In genomic region chr16:49860593-49860992, GRCh38 we compare ENCODE assay signal across 23 cellular contexts. TPM values are rescaled to one million over a fixed set of nuclear protein-coding genes. Genes with fewer than 3 reads are reported as not detected.
A peak's percentile ranks its signal among the peaks of the same experiment; 100 is the strongest.
DNase-seq lines count a peak whose midpoint lies in the region; TF ChIP-seq lines count a peak whose summit lies in the region.
"Had no signal": no experiment of that assay in that cellular context is flagged by ENCODE, and none has a peak within 500 bp of the region (broad histone marks: within the 10 kb centered on the region; RNA-seq: fewer than 3 reads in every experiment).

No MANE protein-coding gene starts in this region.

- H3K79me2 ChIP-seq in mesendoderm (ENCODE audit: control insufficient read depth, insufficient read depth, low read length) (no peaks in the 10 kb centered on the region), neural progenitor cell (ENCODE audit: low read depth) (peaks cover 12% of the 10 kb centered on the region)

- H4K20me1 ChIP-seq in neural progenitor cell (ENCODE audit: low read depth): no peaks in the 10 kb centered on the region

- H2BK120ac ChIP-seq in mesendoderm (ENCODE audit: low read depth, low read length): no peak overlapping the region

- no peak overlapping the region for H3K4me3 ChIP-seq in mesendoderm (ENCODE audit: low read length)
- H3K4me3 ChIP-seq in neural progenitor cell: no peak overlapping the region
- H3K4me3 ChIP-seq: BLaER1 treated with 17β-estradiol and CSF1 and Interleukin-3, amounts not matched to agents 10 nM and 100 nM; GM12878; GM23248 had no signal

- no peak overlapping the region for H2AFZ ChIP-seq in neural progenitor cell (replicated peaks)
- H2AFZ ChIP-seq: GM23248 had no signal

- no peak overlapping the region for H4K8ac ChIP-seq in mesendoderm (ENCODE audit: low read depth, low read length)

- peaks cover 45% of the 10 kb centered on the region for H3F3A ChIP-seq in neural progenitor cell (ENCODE audit: low read depth)

- no peaks in the 10 kb centered on the region for H3K79me1 ChIP-seq in mesendoderm (ENCODE audit: low read length)

- no peaks in the 10 kb centered on the region for H3K9me3 ChIP-seq in neural progenitor cell (ENCODE audit: low read depth)
- H3K9me3 ChIP-seq: BE2C; BLaER1 treated with 17β-estradiol and CSF1 and Interleukin-3, amounts not matched to agents 10 nM and 100 nM had no signal

- peak overlapping the region; percentile 15 for H3K56ac ChIP-seq in mesendoderm (ENCODE audit: low read length)

- H3K4me2 ChIP-seq in mesendoderm (ENCODE audit: low read length) (no peak overlapping the region), neural progenitor cell (no peak overlapping the region)

- DNase-seq in NCI-H1105 treated with DMSO at 0.1 percent for 48 hours (lab: John Stamatoyannopoulos, UW): peak; percentile 16
- DNase-seq in NCI-H1105 (lab: John Stamatoyannopoulos, UW): no peak
- no peak for DNase-seq in mesendoderm
- DNase-seq in neural progenitor cell (ENCODE audit: low spot score): no peak
- DNase-seq in ureter (ENCODE audit: low spot score): no peak
- DNase-seq in NCI-H82 treated with DMSO at 0.1 percent for 48 hours (lab: John Stamatoyannopoulos, UW; ENCODE audit: unreplicated experiment): no peak
- DNase-seq: ACHN; AML-193; BE2C; CD4-positive, alpha-beta T cell; CD8-positive, alpha-beta memory T cell; DMS 273 treated with DMSO at 0.1 percent for 48 hours; DMS79; EL; GDM1; GM23248; H7; HCEC 1CT; HFFc6 had no signal

- peak overlapping the region; percentile 12 for H3K27ac Mint-ChIP-seq in neural progenitor cell
- H3K27ac Mint-ChIP-seq: CD4-positive, alpha-beta T cell; HFFc6 had no signal

- no peak overlapping the region for H2BK15ac ChIP-seq in mesendoderm (replicated peaks; ENCODE audit: low read depth)

- no peak overlapping the region for H2BK5ac ChIP-seq in mesendoderm (ENCODE audit: low read length)

- H3K23ac ChIP-seq in mesendoderm (ENCODE audit: low read length): no peak overlapping the region

- no peaks in the 10 kb centered on the region for H3K36me3 Mint-ChIP-seq in neural progenitor cell
- H3K36me3 Mint-ChIP-seq: CD8-positive, alpha-beta memory T cell had no signal

- H2AK5ac ChIP-seq in mesendoderm (ENCODE audit: low read length): no peak overlapping the region

- H3K9ac ChIP-seq in mesendoderm (ENCODE audit: low read length) (no peak overlapping the region), neural progenitor cell (no peak overlapping the region)
- H3K9ac ChIP-seq: BLaER1 treated with 17β-estradiol and CSF1 and Interleukin-3, amounts not matched to agents 10 nM and 100 nM; GM23248 had no signal

- no peaks in the 10 kb centered on the region for H3K4me1 ChIP-seq in mesendoderm (ENCODE audit: control insufficient read depth, low read depth, low read length)
- peaks cover 25% of the 10 kb centered on the region for H3K4me1 ChIP-seq in neural progenitor cell
- H3K4me1 ChIP-seq: BE2C had no signal

- H3K4me1 Mint-ChIP-seq in neural progenitor cell: peaks cover 34% of the 10 kb centered on the region

- no peak overlapping the region for H3K4me3 Mint-ChIP-seq in neural progenitor cell
- H3K4me3 Mint-ChIP-seq: CD4-positive, alpha-beta T cell; HFFc6 had no signal

- H3K27ac ChIP-seq in mesendoderm (ENCODE audit: low read depth, low read length): no peak overlapping the region
- H3K27ac ChIP-seq in neural progenitor cell: no peak overlapping the region
- H3K27ac ChIP-seq: 22Rv1; BLaER1 treated with 17β-estradiol and CSF1 and Interleukin-3, amounts not matched to agents 10 nM and 100 nM; GM23248 had no signal

- no peak overlapping the region for H4K5ac ChIP-seq in mesendoderm (ENCODE audit: low read length)

- peaks cover 9% of the 10 kb centered on the region for H3K27me3 Mint-ChIP-seq in neural progenitor cell (ENCODE audit: insufficient read depth, low read depth)

- no peak overlapping the region for H3K18ac ChIP-seq in mesendoderm (ENCODE audit: low read length)

- H3K9me3 Mint-ChIP-seq in neural progenitor cell: no peaks in the 10 kb centered on the region
- H3K9me3 Mint-ChIP-seq: CD4-positive, alpha-beta T cell; CD8-positive, alpha-beta memory T cell; HFFc6 had no signal

- no peak overlapping the region for H3K4ac ChIP-seq in mesendoderm (ENCODE audit: low read depth, low read length)

- H3K36me3 ChIP-seq in mesendoderm (ENCODE audit: control insufficient read depth, insufficient read depth, low read length) (no peaks in the 10 kb centered on the region), neural progenitor cell (no peaks in the 10 kb centered on the region)
- H3K36me3 ChIP-seq: BE2C; BLaER1 treated with 17β-estradiol and CSF1 and Interleukin-3, amounts not matched to agents 10 nM and 100 nM had no signal

- no peaks in the 10 kb centered on the region for H3K27me3 ChIP-seq in mesendoderm (ENCODE audit: insufficient read depth, low read length, poor library complexity)
- H3K27me3 ChIP-seq in neural progenitor cell: peaks cover 51% of the 10 kb centered on the region
- H3K27me3 ChIP-seq: BE2C had no signal

- TF ChIP-seq CTCF in neural progenitor cell (IDR thresholded peaks at IDR 0.05): no peak

- WGBS in mesendoderm (ENCODE audit: extremely low coverage, insufficient coverage, low lambda C conversion rate): no CpG with 5 or more reads among the region's 2 CpGs

RNA-seq across cellular contexts. Expression of gene ZNF423, which starts 4.7 kb away (rescaled TPM):
- polyA plus RNA-seq in mesendoderm (2013, experiment 1 of 2): 26.3 TPM
- 27.6 TPM for polyA plus RNA-seq in mesendoderm (2013, experiment 2 of 2)
- 21.9 and 42.3 TPM in 2 replicates for total RNA-seq in neural progenitor cell (ENCODE audit: low replicate concordance)
- total RNA-seq in ureter: 15.7 TPM
- total RNA-seq: CD4-positive, alpha-beta T cell; CD8-positive, alpha-beta memory T cell; HFFc6 had no signal
- polyA plus RNA-seq: CD14-positive monocyte; CD8-positive, alpha-beta memory T cell had no signal
